In genomic region chr2:177735318-177735803, GRCh38 we compare ENCODE assay signal across 26 cellular contexts.
DNase-seq lines count a peak whose midpoint lies in the region; ATAC-seq, FAIRE-seq and TF ChIP-seq lines count a peak whose summit lies in the region.
"Had no signal": no experiment of that assay in that cellular context is flagged by ENCODE, and none has a peak within 500 bp of the region (broad histone marks: within the 10 kb centered on the region; RNA-seq: fewer than 3 reads in every experiment).

No MANE protein-coding gene starts in this region.

- no peak for TF ChIP-seq RAD21 in HCT116 (IDR thresholded peaks at IDR 0.05; ENCODE audit: low read depth)
- no peak for TF ChIP-seq RAD21 in K562 (CRISPR knock-in tag; conservative IDR thresholded peaks at IDR 0.05 in 1 of 2, IDR thresholded peaks at IDR 0.05 in 1 of 2)

- TF ChIP-seq EP300 in K562 (IDR thresholded peaks at IDR 0.05; ENCODE audit: low read length): no peak

- ATAC-seq in HCT116 (peak; percentile 47; the same call in 1 of the 2 replicates), K562 (peak; percentile 65), HG02885 (IDR thresholded peaks at IDR 0.05; ENCODE audit: poor library complexity, unreplicated experiment) (no peak), HG03457 (IDR thresholded peaks at IDR 0.05; ENCODE audit: unreplicated experiment) (no peak)
- ATAC-seq: T-cell had no signal

- H2BK15ac ChIP-seq in mesendoderm (replicated peaks; ENCODE audit: low read depth): no peak overlapping the region

- no peak overlapping the region for H3K27ac ChIP-seq in HCT116 (ENCODE audit: low read depth, low read length)
- H3K27ac ChIP-seq in K562 (ENCODE audit: extremely low read depth, low read depth, low read length): no peak overlapping the region
- H3K27ac ChIP-seq in mesendoderm (ENCODE audit: low read depth, low read length): no peak overlapping the region
- H3K27ac ChIP-seq: SJSA1 had no signal

- no peaks in the 10 kb centered on the region for H3K9me2 ChIP-seq in HCT116 (ENCODE audit: insufficient read depth)

- no peak overlapping the region for H3K4me3 Mint-ChIP-seq in type B pancreatic cell
- H3K4me3 Mint-ChIP-seq: CD4-positive, alpha-beta memory T cell; T-cell had no signal

- in situ Hi-C loops in K562 (cut with MboI): no loop called here

- H2AK5ac ChIP-seq in mesendoderm (ENCODE audit: low read length): no peak overlapping the region

- no peak overlapping the region for H4K5ac ChIP-seq in mesendoderm (ENCODE audit: low read length)

- H3K9me1 ChIP-seq in K562 (ENCODE audit: control insufficient read depth, insufficient read depth, low read length): no peaks in the 10 kb centered on the region

- H4K20me1 ChIP-seq in HCT116 (ENCODE audit: insufficient read depth) (no peaks in the 10 kb centered on the region), K562 (replicated peaks; ENCODE audit: control insufficient read depth, insufficient read depth, low read length) (no peaks in the 10 kb centered on the region)

- peaks cover 16% of the 10 kb centered on the region for H3K4me1 Mint-ChIP-seq in type B pancreatic cell (ENCODE audit: unreplicated experiment)
- H3K4me1 Mint-ChIP-seq: CD4-positive, alpha-beta memory T cell; T-cell had no signal

- H3K9ac ChIP-seq in HCT116 (ENCODE audit: low read length) (no peak overlapping the region), K562 (ENCODE audit: insufficient read depth in 1 of 2, low read depth in 2 of 2, low read length in 2 of 2) (no peak overlapping the region), mesendoderm (ENCODE audit: low read length) (no peak overlapping the region)

- no peak overlapping the region for H3K18ac ChIP-seq in mesendoderm (ENCODE audit: low read length)

- no peaks in the 10 kb centered on the region for H3K9me3 Mint-ChIP-seq in type B pancreatic cell
- H3K9me3 Mint-ChIP-seq: CD4-positive, alpha-beta memory T cell; T-cell had no signal

- POLR2A ChIA-PET in HCT116 (lab: Charles Lee): no interaction called here
- POLR2A ChIA-PET in K562 (lab: Yijun Ruan, JAX): no interaction called here

- TF ChIP-seq CTCF in HCT116 (IDR thresholded peaks at IDR 0.05 in 2 of 3, conservative IDR thresholded peaks at IDR 0.05 in 1 of 3; ENCODE audit: borderline replicate concordance in 1 of 3, insufficient read depth in 1 of 3, low read depth in 2 of 3, low read length in 2 of 3) (peak in 1 of 3 experiments; percentile 15; a peak in 1 of 6 replicates), K562 (IDR thresholded peaks at IDR 0.05 in 2 of 3, conservative IDR thresholded peaks at IDR 0.05 in 1 of 3; ENCODE audit: insufficient read depth in 2 of 3, low read depth in 1 of 3, low read length in 3 of 3) (0 out of 6 replicates have a peak, but pooled peaks of 1 of the 3 experiments have one; percentile 15), type B pancreatic cell (conservative IDR thresholded peaks at IDR 0.05) (peak; percentile 47)

- H3K79me1 ChIP-seq in mesendoderm (ENCODE audit: low read length): no peaks in the 10 kb centered on the region

- H3K79me2 ChIP-seq in HCT116 (ENCODE audit: insufficient read depth, low read length) (no peaks in the 10 kb centered on the region), K562 (ENCODE audit: control insufficient read depth, insufficient read depth, low read length) (no peaks in the 10 kb centered on the region), mesendoderm (ENCODE audit: control insufficient read depth, insufficient read depth, low read length) (no peaks in the 10 kb centered on the region)

- RAD21 ChIA-PET in HCT116 (lab: Charles Lee; ENCODE audit: low non-redundant PET in 1 of 2, low total read pairs in 2 of 2, uncharacterized antibody in 2 of 2, unreplicated experiment in 2 of 2): no interaction called here

- intact Hi-C loops in HCT116 (cut with micrococcal nuclease) (no loop called here), K562 (cut with micrococcal nuclease) (no loop called here)

- no peaks in the 10 kb centered on the region for H3K9me3 ChIP-seq in HCT116 (ENCODE audit: control insufficient read depth in 1 of 2, insufficient read depth in 1 of 2, low read depth in 1 of 2, low read length in 2 of 2)
- no peaks in the 10 kb centered on the region for H3K9me3 ChIP-seq in K562 (replicated peaks; ENCODE audit: control insufficient read depth, insufficient read depth, low read depth, low read length)
- H3K9me3 ChIP-seq: MG63, SJSA1 had no signal

- no peak overlapping the region for H3K27ac Mint-ChIP-seq in type B pancreatic cell
- H3K27ac Mint-ChIP-seq: T-cell had no signal

- H3K36me3 ChIP-seq in HCT116 (ENCODE audit: control insufficient read depth in 1 of 2, insufficient read depth in 2 of 2, low read length in 2 of 2): no peaks in the 10 kb centered on the region
- H3K36me3 ChIP-seq in K562 (ENCODE audit: control insufficient read depth, insufficient read depth, low read length): no peaks in the 10 kb centered on the region
- no peaks in the 10 kb centered on the region for H3K36me3 ChIP-seq in mesendoderm (ENCODE audit: control insufficient read depth, insufficient read depth, low read length)
- H3K36me3 ChIP-seq: MG63, SJSA1 had no signal

- no peaks in the 10 kb centered on the region for H3K4me1 ChIP-seq in HCT116 (ENCODE audit: control insufficient read depth in 1 of 2, insufficient read depth in 2 of 2, low read length in 2 of 2)
- H3K4me1 ChIP-seq in K562 (replicated peaks in 1 of 2; ENCODE audit: control insufficient read depth in 2 of 2, insufficient read depth in 2 of 2, low read length in 2 of 2): peaks cover 0 to 26% of the 10 kb centered on the region in 2 experiments; a peak in 3 of 5 replicates
- no peaks in the 10 kb centered on the region for H3K4me1 ChIP-seq in mesendoderm (ENCODE audit: control insufficient read depth, low read depth, low read length)
- H3K4me1 ChIP-seq: SJSA1 had no signal

- BruUV-seq in HCT116 (replicated peaks; lab: Mats Ljungman, UMichigan) (no TSS peak), K562 (replicated peaks; lab: Mats Ljungman, UMichigan) (no TSS peak)

- H2BK120ac ChIP-seq in mesendoderm (ENCODE audit: low read depth, low read length): no peak overlapping the region

- H3K27me3 ChIP-seq in HCT116 (ENCODE audit: insufficient read depth, low read length): no peaks in the 10 kb centered on the region
- no peaks in the 10 kb centered on the region for H3K27me3 ChIP-seq in K562 (ENCODE audit: control insufficient read depth in 2 of 2, insufficient read depth in 2 of 2, low read length in 2 of 2)
- peaks cover 7% of the 10 kb centered on the region for H3K27me3 ChIP-seq in mesendoderm (ENCODE audit: insufficient read depth, low read length, poor library complexity)
- H3K27me3 ChIP-seq: MG63, SJSA1 had no signal

- H3K4me3 ChIP-seq in HCT116 (replicated peaks in 1 of 2; ENCODE audit: low read depth in 1 of 2, low read length in 2 of 2) (no peak overlapping the region), K562 (no peak overlapping the region), mesendoderm (ENCODE audit: low read length) (no peak overlapping the region)
- H3K4me3 ChIP-seq: MG63, SJSA1 had no signal

- H2AFZ ChIP-seq in HCT116 (ENCODE audit: low read depth, low read length, poor library complexity, severe bottlenecking) (no peak overlapping the region), K562 (ENCODE audit: low read depth, low read length) (peak overlapping the region; percentile 40)

- TF ChIP-seq POLR2A in HCT116 (IDR thresholded peaks at IDR 0.05; ENCODE audit: borderline replicate concordance, extremely low read depth, insufficient read depth, insufficient read length) (no peak), K562 (conservative IDR thresholded peaks at IDR 0.05) (no peak)

- H4K8ac ChIP-seq in mesendoderm (ENCODE audit: low read depth, low read length): no peak overlapping the region

- no peak overlapping the region for H3K23ac ChIP-seq in mesendoderm (ENCODE audit: low read length)

- no peak overlapping the region for H3K56ac ChIP-seq in mesendoderm (ENCODE audit: low read length)

- H3K4me2 ChIP-seq in HCT116 (ENCODE audit: low read length) (no peak overlapping the region), K562 (ENCODE audit: insufficient read depth, low read length) (no peak overlapping the region), mesendoderm (ENCODE audit: low read length) (no peak overlapping the region)

- DNase-seq in HCT116 (ENCODE audit: low read depth, low spot score) (no peak), K562 (ENCODE audit: extremely low read depth in 1 of 4, low spot score in 3 of 4) (peak in 1 of 4 experiments; percentile 32), mesendoderm (peak; percentile 10), type B pancreatic cell (ENCODE audit: extremely low spot score, unreplicated experiment) (no peak)
- DNase-seq in stimulated activated CD4-positive, alpha-beta T cell treated with anti-CD3 and anti-CD28 coated beads, Interleukin-2, amount 100 ng/mL, for 24 hours: no peak
- DNase-seq: C1 segment of cervical spinal cord; CD4-positive, alpha-beta memory T cell; DMS 273 treated with DMSO at 0.1 percent for 48 hours; DMS79; EL; GDM1; KG1; MG63; NCI-H2029; NCI-H446; NCI-H524 treated with DMSO at 0.1 percent for 48 hours; NCI-H774; Right ventricle myocardium superior; RPMI8226; T-cell had no signal

- no peak for FAIRE-seq in K562 (lab: Jason Lieb, UNC)
- FAIRE-seq: GM12891, H54, HTR-8/SVneo had no signal

- no peak overlapping the region for H2BK5ac ChIP-seq in mesendoderm (ENCODE audit: low read length)

- CTCF ChIA-PET in HCT116 (lab: Charles Lee) (no interaction called here), K562 (lab: Yijun Ruan, JAX; ENCODE audit: low intra/inter-chr PET ratio) (no interaction called here)

- H3K27me3 Mint-ChIP-seq in type B pancreatic cell: no peaks in the 10 kb centered on the region

- H3K4ac ChIP-seq in mesendoderm (ENCODE audit: low read depth, low read length): no peak overlapping the region

- H3K36me3 Mint-ChIP-seq in type B pancreatic cell: no peaks in the 10 kb centered on the region
- H3K36me3 Mint-ChIP-seq: CD4-positive, alpha-beta memory T cell; T-cell had no signal

- 74% methylated on average over 6 of the region's 6 CpGs for WGBS in K562 (ENCODE audit: insufficient coverage, low coverage, missing lambda C conversion rate)
- no CpG with 5 or more reads among the region's 6 CpGs for WGBS in mesendoderm (ENCODE audit: extremely low coverage, insufficient coverage, low lambda C conversion rate)

TF ChIP-seq in HCT116, 20 proteins besides CTCF, POLR2A, EP300 and RAD21 (continues in another document):
- TF ChIP-seq JUND (IDR thresholded peaks at IDR 0.05): no peak
- TF ChIP-seq POLR2AphosphoS5 (IDR thresholded peaks at IDR 0.05; ENCODE audit: low read depth, low read length): no peak
- TF ChIP-seq SP1 (IDR thresholded peaks at IDR 0.05; ENCODE audit: low read depth): no peak
- no peak for TF ChIP-seq SRF (IDR thresholded peaks at IDR 0.05; ENCODE audit: low read depth)

TF ChIP-seq in K562, 482 proteins besides CTCF, POLR2A, EP300 and RAD21 (continues in another document):
- TF ChIP-seq CEBPB (tag; IDR thresholded peaks at IDR 0.05) (peak; percentile 75), FOXJ3 (CRISPR knock-in tag; IDR thresholded peaks at IDR 0.05) (no peak), YY1 (IDR thresholded peaks at IDR 0.05; ENCODE audit: borderline replicate concordance in 1 of 3, control insufficient read depth in 1 of 3, extremely low read depth in 1 of 3, insufficient read depth in 3 of 3, insufficient read length in 1 of 3, insufficient replicate concordance in 2 of 3, low read depth in 1 of 3, low read length in 2 of 3) (peak in 1 of 3 experiments; percentile 41), EHMT2 (IDR thresholded peaks at IDR 0.05) (peak; percentile 75; the same call in 1 of the 2 replicates)

Comparison
In these comparisons a context has a peak if more than half of its experiments do, and no peak if none do; other contexts are left out.
1. ATAC-seq: peak in HCT116 (single experiment) and K562 (single experiment); none in HG02885 (single experiment) and HG03457 (single experiment).
2. Of the 22 proteins assayed by ChIP-seq in both K562 and HCT116: peak only in K562: CEBPB; only in HCT116: none; in both: none; in neither: 18; mixed calls (peak in some experiments, not most) for 3.